Comparison of ENCODE assay signal across 16 cellular contexts in the genomic region with DNA sequence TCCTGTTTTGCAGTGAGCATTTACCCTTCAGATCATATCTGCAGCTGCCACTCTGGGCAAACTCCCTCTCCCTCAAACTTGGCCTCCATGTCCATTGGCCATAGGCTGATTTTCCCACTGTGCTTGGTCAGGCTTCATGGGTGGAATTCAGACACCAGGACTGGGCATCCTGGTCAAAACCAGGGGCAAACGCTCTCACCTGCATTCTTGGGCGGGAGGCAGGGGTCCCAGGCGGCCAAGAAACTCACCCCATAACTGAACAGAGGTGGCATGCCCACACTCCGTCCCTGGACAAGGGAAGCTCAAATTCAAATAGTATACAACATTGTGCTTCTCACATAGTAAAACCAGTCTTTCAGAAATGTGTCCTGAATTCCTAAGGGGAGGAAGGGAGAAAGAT.
A peak's percentile ranks its signal among the peaks of the same experiment; 100 is the strongest.
DNase-seq lines count a peak whose midpoint lies in the region; ATAC-seq and TF ChIP-seq lines count a peak whose summit lies in the region.
"Had no signal": no experiment of that assay in that cellular context is flagged by ENCODE, and none has a peak within 500 bp of the region (broad histone marks: within the 10 kb centered on the region; RNA-seq: fewer than 3 reads in every experiment).

No MANE protein-coding gene starts in this region.

- no peak overlapping the region for H3K14ac ChIP-seq in neuronal stem cell (ENCODE audit: low read length)

- H2BK5ac ChIP-seq in neuronal stem cell (ENCODE audit: low read length) = no peak overlapping the region

- H3K9me3 ChIP-seq in neuronal stem cell (replicated peaks in 1 of 2; ENCODE audit: control insufficient read depth in 2 of 2, insufficient read depth in 1 of 2, low read depth in 1 of 2, low read length in 2 of 2) (no peaks in the 10 kb centered on the region), SK-N-SH (no peaks in the 10 kb centered on the region)
- H3K9me3 ChIP-seq: adrenal gland, BLaER1, body of pancreas, suprapubic skin had no signal

- H3K36me3 ChIP-seq in neuronal stem cell (replicated peaks in 1 of 2; ENCODE audit: control insufficient read depth in 2 of 2, insufficient read depth in 2 of 2, low read length in 2 of 2) = no peaks in the 10 kb centered on the region
- H3K36me3 ChIP-seq in SK-N-SH (replicated peaks in 1 of 2; ENCODE audit: control insufficient read depth in 1 of 2, insufficient read depth in 2 of 2, low read length in 1 of 2) = no peaks in the 10 kb centered on the region
- H3K36me3 ChIP-seq: adrenal gland, BLaER1, suprapubic skin, WERI-Rb-1 had no signal

- H3K4me3 Mint-ChIP-seq in type B pancreatic cell = no peak overlapping the region
- H3K4me3 Mint-ChIP-seq: activated CD8-positive, alpha-beta T cell treated with anti-CD3 and anti-CD28 coated beads, Interleukin-2, amount 10 ng/mL, durations not matched to agents 7 days and 5 days; activated naive CD4-positive, alpha-beta T cell treated with anti-CD3 and anti-CD28 coated beads for 36 hours; memory B cell; stimulated activated naive B cell treated with anti-CD40 and anti-IgM and Interleukin-4, amounts not matched to agents 10 μg/mL and 1 μg/mL and 100 μg/mL, for 72 hours had no signal

- POLR2A ChIA-PET in RWPE1 (lab: Yijun Ruan, JAX; ENCODE audit: low non-redundant PET) = interaction anchor here (0.5 kb wide), 1 partner anchor 768 kb away, joined by 3 read pairs; no protein-coding TSS in a partner anchor
- POLR2A ChIA-PET in SK-N-SH (lab: Yijun Ruan, JAX) = interaction anchor here (2.9 to 3.4 kb wide), 2 partner anchors 249 to 254 kb away, joined by 14 to 31 read pairs; a partner anchor contains a TSS

- H3K4me1 ChIP-seq in neuronal stem cell (ENCODE audit: control insufficient read depth in 2 of 2, insufficient read depth in 1 of 2, low read depth in 1 of 2, low read length in 2 of 2) = peaks cover 15 to 22% of the 10 kb centered on the region in 2 donors
- H3K4me1 ChIP-seq in SK-N-SH (ENCODE audit: control insufficient read depth in 1 of 2, insufficient read depth in 2 of 2, low read depth in 1 of 2, low read length in 1 of 2) = peaks cover 0 to 14% of the 10 kb centered on the region in 2 experiments; a peak in 1 of 4 replicates

- no peaks in the 10 kb centered on the region for H3K79me1 ChIP-seq in neuronal stem cell (ENCODE audit: low read depth, low read length)

- no peak overlapping the region for H4K91ac ChIP-seq in neuronal stem cell (ENCODE audit: low read depth, low read length, poor library complexity)

- no peaks in the 10 kb centered on the region for H4K20me1 ChIP-seq in SK-N-SH (ENCODE audit: insufficient read depth)
- H4K20me1 ChIP-seq: BLaER1 had no signal

- peak overlapping the region; percentile 5 for H2AK5ac ChIP-seq in neuronal stem cell (ENCODE audit: low read depth, low read length)

- no peak for ATAC-seq in HG03520 (IDR thresholded peaks at IDR 0.05; ENCODE audit: unreplicated experiment)

- TF ChIP-seq CTCF in RWPE1 (conservative IDR thresholded peaks at IDR 0.05; ENCODE audit: low read depth) = no peak
- TF ChIP-seq CTCF in type B pancreatic cell (conservative IDR thresholded peaks at IDR 0.05) = no peak
- no peak for TF ChIP-seq CTCF in SK-N-SH (IDR thresholded peaks at IDR 0.05)

- TF ChIP-seq EP300 in SK-N-SH (IDR thresholded peaks at IDR 0.05; ENCODE audit: borderline replicate concordance in 1 of 2, low read depth in 1 of 2, low read length in 1 of 2) = no peak

- no peak for TF ChIP-seq RAD21 in SK-N-SH (IDR thresholded peaks at IDR 0.05; ENCODE audit: low read length)

- peak overlapping the region; percentile 91 for H3K27ac Mint-ChIP-seq in type B pancreatic cell
- H3K27ac Mint-ChIP-seq: activated CD8-positive, alpha-beta T cell treated with anti-CD3 and anti-CD28 coated beads, Interleukin-2, amount 10 ng/mL, durations not matched to agents 7 days and 5 days; activated naive CD4-positive, alpha-beta T cell treated with anti-CD3 and anti-CD28 coated beads for 36 hours; memory B cell; stimulated activated naive B cell treated with anti-CD40 and anti-IgM and Interleukin-4, amounts not matched to agents 10 μg/mL and 1 μg/mL and 100 μg/mL, for 72 hours had no signal

- peaks cover 34% of the 10 kb centered on the region for H3K4me1 Mint-ChIP-seq in type B pancreatic cell (ENCODE audit: unreplicated experiment)

- no peak overlapping the region for H2BK12ac ChIP-seq in neuronal stem cell (ENCODE audit: low read length)

- no peaks in the 10 kb centered on the region for H3K9me2 ChIP-seq in SK-N-SH

- H3K27me3 ChIP-seq in neuronal stem cell (ENCODE audit: control insufficient read depth in 3 of 3, insufficient read depth in 3 of 3, low read depth in 1 of 3, low read length in 3 of 3) (peaks cover 0 to 9% (median under 1%) of the 10 kb centered on the region in 3 experiments), SK-N-SH (ENCODE audit: insufficient read depth) (no peaks in the 10 kb centered on the region)
- H3K27me3 ChIP-seq: adrenal gland, BLaER1, body of pancreas, suprapubic skin had no signal

- no peak overlapping the region for H3K9ac ChIP-seq in neuronal stem cell (ENCODE audit: low read depth, low read length, poor library complexity)
- no peak overlapping the region for H3K9ac ChIP-seq in SK-N-SH
- H3K9ac ChIP-seq: BLaER1 had no signal

- no peaks in the 10 kb centered on the region for H3K27me3 Mint-ChIP-seq in type B pancreatic cell

- peak overlapping the region; percentile 69 for H2BK15ac ChIP-seq in neuronal stem cell (ENCODE audit: low read length)

- H3K18ac ChIP-seq in neuronal stem cell (ENCODE audit: low read length) = peak overlapping the region; percentile 21

- H3K79me2 ChIP-seq in SK-N-SH (ENCODE audit: insufficient read depth) = no peaks in the 10 kb centered on the region

- peak overlapping the region; percentile 100 for H3K27ac ChIP-seq in RWPE1
- H3K27ac ChIP-seq in cingulate gyrus (ENCODE audit: low read depth, low read length) = peak overlapping the region; percentile 98
- H3K27ac ChIP-seq in neuronal stem cell (replicated peaks; ENCODE audit: low read length) = no peak overlapping the region
- H3K27ac ChIP-seq in SK-N-SH (ENCODE audit: low read depth in 2 of 2, low read length in 1 of 2) = no peak overlapping the region
- H3K27ac ChIP-seq: BLaER1, WERI-Rb-1 had no signal

- no CpG with 5 or more reads among the region's 4 CpGs for WGBS in neuronal stem cell (ENCODE audit: extremely low coverage in 2 of 2, insufficient read length in 2 of 2, insufficient replicate concordance in 1 of 2), 2 donors
- WGBS in SK-N-SH (ENCODE audit: low lambda C conversion rate) = 20% methylated on average over 4 of the region's 4 CpGs

- no peaks in the 10 kb centered on the region for H3K36me3 Mint-ChIP-seq in type B pancreatic cell
- H3K36me3 Mint-ChIP-seq: memory B cell; stimulated activated naive B cell treated with anti-CD40 and anti-IgM and Interleukin-4, amounts not matched to agents 10 μg/mL and 1 μg/mL and 100 μg/mL, for 72 hours had no signal

- no peak for DNase-seq in RWPE1 (ENCODE audit: low spot score)
- DNase-seq in neuronal stem cell (ENCODE audit: low spot score) = no peak
- DNase-seq in type B pancreatic cell (ENCODE audit: extremely low spot score, unreplicated experiment) = no peak
- no peak for DNase-seq in stimulated activated CD4-positive, alpha-beta T cell treated with anti-CD3 and anti-CD28 coated beads, Interleukin-4, amount 100 ng/mL, for 1 hour
- no peak for DNase-seq in SK-N-SH

- H2BK120ac ChIP-seq in neuronal stem cell (ENCODE audit: low read depth, low read length) = no peak overlapping the region

- H3K4me3 ChIP-seq in neuronal stem cell (ENCODE audit: low read length in 2 of 2) = no peak overlapping the region
- H3K4me3 ChIP-seq in SK-N-SH (ENCODE audit: low read depth in 2 of 2, low read length in 1 of 2) = no peak overlapping the region
- H3K4me3 ChIP-seq: adrenal gland, BLaER1, body of pancreas, suprapubic skin had no signal

- H3K4ac ChIP-seq in neuronal stem cell (ENCODE audit: low read length) = no peak overlapping the region

- H3K23ac ChIP-seq in neuronal stem cell (ENCODE audit: low read depth, low read length, poor library complexity) = no peak overlapping the region

- no peaks in the 10 kb centered on the region for H3K9me3 Mint-ChIP-seq in type B pancreatic cell
- H3K9me3 Mint-ChIP-seq: activated naive CD4-positive, alpha-beta T cell treated with anti-CD3 and anti-CD28 coated beads for 36 hours; memory B cell; stimulated activated naive B cell treated with anti-CD40 and anti-IgM and Interleukin-4, amounts not matched to agents 10 μg/mL and 1 μg/mL and 100 μg/mL, for 72 hours had no signal

- H2AFZ ChIP-seq in neuronal stem cell (ENCODE audit: low read length) = no peak overlapping the region
- no peak overlapping the region for H2AFZ ChIP-seq in SK-N-SH (ENCODE audit: low read depth)

- H4K8ac ChIP-seq in neuronal stem cell (ENCODE audit: low read depth, low read length) = no peak overlapping the region

- CTCF ChIA-PET in RWPE1 (lab: Yijun Ruan, JAX) (interaction anchor here (0.6 to 2.8 kb wide), 27 partner anchors 8 to 664 kb away, joined by 3 to 58 read pairs (median 3); no protein-coding TSS in a partner anchor), SK-N-SH (lab: Yijun Ruan, JAX) (interaction anchor here (0.6 to 7.9 kb wide), 68 partner anchors 7 to 664 kb away, joined by 3 to 350 read pairs (median 6); a partner anchor contains a TSS)

- H3K4me2 ChIP-seq in neuronal stem cell (ENCODE audit: insufficient read depth, low read length, poor library complexity, severe bottlenecking) (no peak overlapping the region), SK-N-SH (no peak overlapping the region)
- H3K4me2 ChIP-seq: BLaER1 had no signal

- no peaks in the 10 kb centered on the region for H3F3A ChIP-seq in SK-N-SH (replicated peaks; ENCODE audit: insufficient read depth)

TF ChIP-seq in SK-N-SH, 30 proteins besides CTCF, POLR2A, EP300 and RAD21 (continues in another document):
- no peak for TF ChIP-seq JUND (IDR thresholded peaks at IDR 0.05)
- TF ChIP-seq FOXJ3 (CRISPR knock-in tag; IDR thresholded peaks at IDR 0.05) = no peak
- TF ChIP-seq GATA2 (CRISPR knock-in tag; IDR thresholded peaks at IDR 0.05) = no peak
- no peak for TF ChIP-seq TEAD4 (IDR thresholded peaks at IDR 0.05; ENCODE audit: borderline replicate concordance, insufficient read depth)
- TF ChIP-seq, protein P1, sequence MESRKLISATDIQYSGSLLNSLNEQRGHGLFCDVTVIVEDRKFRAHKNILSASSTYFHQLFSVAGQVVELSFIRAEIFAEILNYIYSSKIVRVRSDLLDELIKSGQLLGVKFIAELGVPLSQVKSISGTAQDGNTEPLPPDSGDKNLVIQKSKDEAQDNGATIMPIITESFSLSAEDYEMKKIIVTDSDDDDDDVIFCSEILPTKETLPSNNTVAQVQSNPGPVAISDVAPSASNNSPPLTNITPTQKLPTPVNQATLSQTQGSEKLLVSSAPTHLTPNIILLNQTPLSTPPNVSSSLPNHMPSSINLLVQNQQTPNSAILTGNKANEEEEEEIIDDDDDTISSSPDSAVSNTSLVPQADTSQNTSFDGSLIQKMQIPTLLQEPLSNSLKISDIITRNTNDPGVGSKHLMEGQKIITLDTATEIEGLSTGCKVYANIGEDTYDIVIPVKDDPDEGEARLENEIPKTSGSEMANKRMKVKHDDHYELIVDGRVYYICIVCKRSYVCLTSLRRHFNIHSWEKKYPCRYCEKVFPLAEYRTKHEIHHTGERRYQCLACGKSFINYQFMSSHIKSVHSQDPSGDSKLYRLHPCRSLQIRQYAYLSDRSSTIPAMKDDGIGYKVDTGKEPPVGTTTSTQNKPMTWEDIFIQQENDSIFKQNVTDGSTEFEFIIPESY (IDR thresholded peaks at IDR 0.05; ENCODE audit: borderline replicate concordance, low read depth) = no peak
- no peak for TF ChIP-seq NRF1 (IDR thresholded peaks at IDR 0.05; ENCODE audit: low read depth, low read length)

Comparison
In these comparisons a context has a peak if more than half of its experiments do, and no peak if none do; other contexts are left out.
1. H3K27ac ChIP-seq: peak in RWPE1 (single experiment) and cingulate gyrus (single experiment); none in neuronal stem cell (single experiment) and SK-N-SH (0 of 2).